23 cellular contexts compared by ENCODE assay signal in the genomic region with DNA sequence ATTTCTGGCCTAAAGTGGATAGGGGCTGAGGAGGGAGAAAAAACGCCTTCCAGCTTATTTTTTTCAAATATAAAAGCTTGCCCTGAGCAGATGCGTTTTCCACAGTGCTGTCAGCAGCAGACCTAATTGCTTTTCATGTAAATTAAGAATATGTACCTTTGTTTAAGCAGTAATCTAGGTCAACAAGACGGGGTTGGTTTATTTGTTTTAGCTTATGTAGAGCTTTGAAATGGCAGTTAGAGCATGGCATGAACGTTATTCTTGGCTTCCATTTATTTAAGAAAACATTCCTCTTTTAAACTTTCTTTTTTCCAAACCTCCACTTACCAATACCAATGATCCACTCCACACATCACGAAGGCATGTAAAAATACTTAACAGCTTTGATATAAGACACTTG.
DNase-seq lines count a peak whose midpoint lies in the region; ATAC-seq and TF ChIP-seq lines count a peak whose summit lies in the region.
"Had no signal": no experiment of that assay in that cellular context is flagged by ENCODE, and none has a peak within 500 bp of the region (broad histone marks: within the 10 kb centered on the region; RNA-seq: fewer than 3 reads in every experiment).

No MANE protein-coding gene starts in this region.

- H3K36me3 ChIP-seq in GM23338 (ENCODE audit: insufficient read depth), result no peaks in the 10 kb centered on the region
- H3K36me3 ChIP-seq in stomach, result no peaks in the 10 kb centered on the region
- no peaks in the 10 kb centered on the region for H3K36me3 ChIP-seq in spleen
- H3K36me3 ChIP-seq: upper lobe of left lung had no signal

- H3K27ac ChIP-seq in GM23338 (ENCODE audit: low read depth) (no peak overlapping the region), stomach (no peak overlapping the region), spleen (no peak overlapping the region)
- H3K27ac ChIP-seq: GM23248, parathyroid adenoma, RWPE1, upper lobe of left lung had no signal

- peaks cover 8% of the 10 kb centered on the region; the same call in 2 of the 3 replicates for H3K4me1 Mint-ChIP-seq in GM23338
- H3K4me1 Mint-ChIP-seq: central memory CD8-positive, alpha-beta T cell; naive thymus-derived CD8-positive, alpha-beta T cell had no signal

- H3K9me3 ChIP-seq in stomach, result peaks cover 0 to 12% (median 6%) of the 10 kb centered on the region in 4 donors
- H3K9me3 ChIP-seq in spleen, result peaks cover 0 to 22% (median 16%) of the 10 kb centered on the region in 8 donors

- H3K4me3 Mint-ChIP-seq in GM23338, result no peak overlapping the region
- H3K4me3 Mint-ChIP-seq: central memory CD8-positive, alpha-beta T cell; naive thymus-derived CD8-positive, alpha-beta T cell; stimulated activated naive CD8-positive, alpha-beta T cell treated with anti-CD3 and anti-CD28 coated beads, Interleukin-15, Interleukin-2, amounts not matched to agents 100 ng/mL and 50 ng/mL, for 24 hours had no signal

- H3K27ac Mint-ChIP-seq in GM23338, result no peak overlapping the region
- H3K27ac Mint-ChIP-seq: naive thymus-derived CD8-positive, alpha-beta T cell; stimulated activated naive CD8-positive, alpha-beta T cell treated with anti-CD3 and anti-CD28 coated beads, Interleukin-15, Interleukin-2, amounts not matched to agents 100 ng/mL and 50 ng/mL, for 24 hours had no signal

- no peaks in the 10 kb centered on the region for H4K20me1 ChIP-seq in GM23338 (replicated peaks; ENCODE audit: insufficient read depth)

- peaks cover 23% of the 10 kb centered on the region for H3K9me3 Mint-ChIP-seq in GM23338

- H3K27me3 Mint-ChIP-seq in GM23338 (ENCODE audit: insufficient read depth, low read depth, poor library complexity), result no peaks in the 10 kb centered on the region
- H3K27me3 Mint-ChIP-seq: central memory CD8-positive, alpha-beta T cell; naive thymus-derived CD8-positive, alpha-beta T cell; stimulated activated naive CD8-positive, alpha-beta T cell treated with anti-CD3 and anti-CD28 coated beads, Interleukin-15, Interleukin-2, amounts not matched to agents 100 ng/mL and 50 ng/mL, for 24 hours had no signal

- TF ChIP-seq EP300 in stomach (IDR thresholded peaks at IDR 0.05), result no peak

- 22 to 25% (median 24%) methylated on average over 5 of the region's 5 CpGs for WGBS in stomach, 5 donors
- 39 to 51% (median 46%) methylated on average over 5 of the region's 5 CpGs for WGBS in spleen, 5 donors

- peak overlapping the region; percentile 27; the same call in 1 of the 2 replicates for H3K4me2 ChIP-seq in GM23338

- no peak overlapping the region for H2AFZ ChIP-seq in GM23338
- H2AFZ ChIP-seq: GM23248, parathyroid adenoma had no signal

- H3K9me2 ChIP-seq in GM23338 (ENCODE audit: insufficient read depth), result 0 out of 2 replicates have a peak, but pooled peaks cover 2% of the 10 kb centered on the region

- H3K79me2 ChIP-seq in GM23338 (replicated peaks; ENCODE audit: insufficient read depth), result no peaks in the 10 kb centered on the region
- H3K79me2 ChIP-seq: parathyroid adenoma had no signal

- TF ChIP-seq POLR2A in stomach (IDR thresholded peaks at IDR 0.05), result no peak
- TF ChIP-seq POLR2A in spleen (IDR thresholded peaks at IDR 0.05), result no peak

- peaks cover 15% of the 10 kb centered on the region for H3K36me3 Mint-ChIP-seq in GM23338 (ENCODE audit: low read depth)
- H3K36me3 Mint-ChIP-seq: naive thymus-derived CD8-positive, alpha-beta T cell had no signal

- ATAC-seq in GM23338 (no peak), esophagus mucosa (no peak)
- ATAC-seq: naive thymus-derived CD8-positive, alpha-beta T cell had no signal

- H3K4me3 ChIP-seq in GM23338 (no peak overlapping the region), stomach (no peak overlapping the region), spleen (no peak overlapping the region)
- H3K4me3 ChIP-seq: GM23248, upper lobe of left lung had no signal

- DNase-seq in GM23338 (ENCODE audit: low spot score), result no peak
- DNase-seq in NCI-H146 (lab: John Stamatoyannopoulos, UW), result peak; percentile 93
- peak; percentile 75 for DNase-seq in NCI-H748 treated with DMSO at 0.1 percent for 48 hours (lab: John Stamatoyannopoulos, UW)
- peak; percentile 17 for DNase-seq in fibroblast of peridontal ligament (ENCODE audit: extremely low read depth)
- DNase-seq in T-helper 9 cell, result no peak
- DNase-seq in stomach, result no peak
- no peak for DNase-seq in spleen
- DNase-seq: activated CD4-positive, alpha-beta T cell treated with anti-CD3 and anti-CD28 coated beads for 48 hours; activated effector memory CD4-positive, alpha-beta T cell treated with Interleukin-2 at 50 U/mL for 16 hours; amniotic stem cell; Caco-2; effector CD4-positive, alpha-beta T cell; GM23248; mesendoderm; naive thymus-derived CD8-positive, alpha-beta T cell; NCI-H2171 treated with DMSO at 0.1 percent for 48 hours; stimulated activated CD4-positive, alpha-beta T cell treated with anti-CD3 and anti-CD28 coated beads, Interleukin-2, amount 100 ng/mL, for 24 hours; upper lobe of left lung had no signal

- no peaks in the 10 kb centered on the region for H3F3A ChIP-seq in GM23338 (replicated peaks; ENCODE audit: low read depth)

- peaks cover 8% of the 10 kb centered on the region; the same call in 1 of the 2 replicates for H3K4me1 ChIP-seq in GM23338 (ENCODE audit: insufficient read depth)
- H3K4me1 ChIP-seq in stomach, result no peaks in the 10 kb centered on the region
- no peaks in the 10 kb centered on the region for H3K4me1 ChIP-seq in spleen
- H3K4me1 ChIP-seq: Caco-2, parathyroid adenoma, upper lobe of left lung had no signal

- H3K27me3 ChIP-seq in GM23338 (ENCODE audit: insufficient read depth) (no peaks in the 10 kb centered on the region), stomach (no peaks in the 10 kb centered on the region), spleen (replicated peaks in 1 of 7) (no peaks in the 10 kb centered on the region)
- H3K27me3 ChIP-seq: upper lobe of left lung had no signal

- TF ChIP-seq CTCF in GM23338 (conservative IDR thresholded peaks at IDR 0.05; ENCODE audit: low read depth in 2 of 2) (no peak), stomach (IDR thresholded peaks at IDR 0.05) (no peak), spleen (IDR thresholded peaks at IDR 0.05 in 8 of 11, conservative IDR thresholded peaks at IDR 0.05 in 3 of 11) (no peak)

- intact Hi-C loops in stomach (cut with DNase I; ENCODE audit: low total_unique reads) (no loop called here), spleen (cut with DNase I; ENCODE audit: low total_unique reads) (no loop called here)

TF ChIP-seq in GM23338, 12 proteins besides CTCF, POLR2A, EP300 and RAD21 (continues in another document):
- TF ChIP-seq ZNF331 (CRISPR knock-in tag; IDR thresholded peaks at IDR 0.05; ENCODE audit: low read depth) (no peak), EZH2 (IDR thresholded peaks at IDR 0.05; ENCODE audit: low read depth, unreplicated experiment) (no peak), STAT1 (IDR thresholded peaks at IDR 0.05; ENCODE audit: unreplicated experiment) (no peak), CREB1 (CRISPR knock-in tag; IDR thresholded peaks at IDR 0.05; ENCODE audit: low read depth) (no peak), ZNF114 (CRISPR knock-in tag; IDR thresholded peaks at IDR 0.05) (no peak), NANOG (IDR thresholded peaks at IDR 0.05; ENCODE audit: borderline replicate concordance) (no peak), ETS1 (IDR thresholded peaks at IDR 0.05) (no peak), JUNB (IDR thresholded peaks at IDR 0.05; ENCODE audit: unreplicated experiment) (no peak), EZH2phosphoT487 (IDR thresholded peaks at IDR 0.05; ENCODE audit: unreplicated experiment) (no peak)
- TF ChIP-seq, protein P1, sequence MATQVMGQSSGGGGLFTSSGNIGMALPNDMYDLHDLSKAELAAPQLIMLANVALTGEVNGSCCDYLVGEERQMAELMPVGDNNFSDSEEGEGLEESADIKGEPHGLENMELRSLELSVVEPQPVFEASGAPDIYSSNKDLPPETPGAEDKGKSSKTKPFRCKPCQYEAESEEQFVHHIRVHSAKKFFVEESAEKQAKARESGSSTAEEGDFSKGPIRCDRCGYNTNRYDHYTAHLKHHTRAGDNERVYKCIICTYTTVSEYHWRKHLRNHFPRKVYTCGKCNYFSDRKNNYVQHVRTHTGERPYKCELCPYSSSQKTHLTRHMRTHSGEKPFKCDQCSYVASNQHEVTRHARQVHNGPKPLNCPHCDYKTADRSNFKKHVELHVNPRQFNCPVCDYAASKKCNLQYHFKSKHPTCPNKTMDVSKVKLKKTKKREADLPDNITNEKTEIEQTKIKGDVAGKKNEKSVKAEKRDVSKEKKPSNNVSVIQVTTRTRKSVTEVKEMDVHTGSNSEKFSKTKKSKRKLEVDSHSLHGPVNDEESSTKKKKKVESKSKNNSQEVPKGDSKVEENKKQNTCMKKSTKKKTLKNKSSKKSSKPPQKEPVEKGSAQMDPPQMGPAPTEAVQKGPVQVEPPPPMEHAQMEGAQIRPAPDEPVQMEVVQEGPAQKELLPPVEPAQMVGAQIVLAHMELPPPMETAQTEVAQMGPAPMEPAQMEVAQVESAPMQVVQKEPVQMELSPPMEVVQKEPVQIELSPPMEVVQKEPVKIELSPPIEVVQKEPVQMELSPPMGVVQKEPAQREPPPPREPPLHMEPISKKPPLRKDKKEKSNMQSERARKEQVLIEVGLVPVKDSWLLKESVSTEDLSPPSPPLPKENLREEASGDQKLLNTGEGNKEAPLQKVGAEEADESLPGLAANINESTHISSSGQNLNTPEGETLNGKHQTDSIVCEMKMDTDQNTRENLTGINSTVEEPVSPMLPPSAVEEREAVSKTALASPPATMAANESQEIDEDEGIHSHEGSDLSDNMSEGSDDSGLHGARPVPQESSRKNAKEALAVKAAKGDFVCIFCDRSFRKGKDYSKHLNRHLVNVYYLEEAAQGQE (IDR thresholded peaks at IDR 0.05; ENCODE audit: unreplicated experiment), result no peak

Comparison
In these comparisons a context has a peak if more than half of its experiments do, and no peak if none do; other contexts are left out.
1. DNase-seq: peak in NCI-H146 (single experiment), NCI-H748 treated with DMSO at 0.1 percent for 48 hours (single experiment) and fibroblast of peridontal ligament (single experiment); none in GM23338 (single experiment), T-helper 9 cell (single experiment), stomach (single experiment) and spleen (single experiment).